17 cellular contexts compared by ENCODE assay signal in genomic region chr12:42962384-42962783, GRCh38.
A peak's percentile ranks its signal among the peaks of the same experiment; 100 is the strongest.
DNase-seq lines count a peak whose midpoint lies in the region; TF ChIP-seq lines count a peak whose summit lies in the region.
"Had no signal": no experiment of that assay in that cellular context is flagged by ENCODE, and none has a peak within 500 bp of the region (broad histone marks: within the 10 kb centered on the region; RNA-seq: fewer than 3 reads in every experiment).

No MANE protein-coding gene starts in this region.

- no peaks in the 10 kb centered on the region for H3K79me2 ChIP-seq in SK-N-SH (ENCODE audit: insufficient read depth)

- peak in 1 of 2 experiments; percentile 97; a peak in 2 of 4 replicates for TF ChIP-seq EP300 in SK-N-SH (IDR thresholded peaks at IDR 0.05; ENCODE audit: borderline replicate concordance in 1 of 2, low read depth in 1 of 2, low read length in 1 of 2)

- no peaks in the 10 kb centered on the region for H3F3A ChIP-seq in SK-N-SH (replicated peaks; ENCODE audit: insufficient read depth)

- no peaks in the 10 kb centered on the region for H3K27me3 ChIP-seq in SK-N-SH (ENCODE audit: insufficient read depth)

- H3K4me1 ChIP-seq in SK-N-SH (ENCODE audit: control insufficient read depth in 1 of 2, insufficient read depth in 2 of 2, low read depth in 1 of 2, low read length in 1 of 2) = no peaks in the 10 kb centered on the region; a peak in 1 of 4 replicates

- POLR2A ChIA-PET in SK-N-SH (lab: Yijun Ruan, JAX) = no interaction called here

- H3K36me3 ChIP-seq in SK-N-SH (replicated peaks in 1 of 2; ENCODE audit: control insufficient read depth in 1 of 2, insufficient read depth in 2 of 2, low read length in 1 of 2) = no peaks in the 10 kb centered on the region

- H2AFZ ChIP-seq in SK-N-SH (ENCODE audit: low read depth) = no peak overlapping the region

- TF ChIP-seq CTCF in SK-N-SH (IDR thresholded peaks at IDR 0.05) = no peak
- TF ChIP-seq CTCF in fibroblast of the aortic adventitia (IDR thresholded peaks at IDR 0.05; ENCODE audit: insufficient read depth, low read length) = no peak

- no peaks in the 10 kb centered on the region for H3K9me2 ChIP-seq in SK-N-SH

- WGBS in SK-N-SH (ENCODE audit: low lambda C conversion rate) = 10% methylated on average over 2 of the region's 2 CpGs

- H3K9me3 ChIP-seq in SK-N-SH = no peaks in the 10 kb centered on the region

- H3K4me3 ChIP-seq in SK-N-SH (ENCODE audit: low read depth in 2 of 2, low read length in 1 of 2) = no peak overlapping the region
- H3K4me3 ChIP-seq in fibroblast of the aortic adventitia (ENCODE audit: low read depth, low read length) = no peak overlapping the region
- H3K4me3 ChIP-seq: GM12878 had no signal

- DNase-seq in OCI-M1 (lab: John Stamatoyannopoulos, UW) (peak; percentile 22), SK-N-SH (peak; percentile 45), fibroblast of the aortic adventitia (ENCODE audit: low read depth) (peak; percentile 45), EL (no peak), NCI-H345 treated with DMSO at 0.1 percent for 48 hours (lab: John Stamatoyannopoulos, UW; ENCODE audit: unreplicated experiment) (no peak), GM19240 (ENCODE audit: insufficient read length, low spot score) (no peak)
- DNase-seq in NK-92 treated with Interleukin-12 subunit alpha and Interleukin-12 subunit beta, amount 100 ng/mL, for 24 hours (lab: John Stamatoyannopoulos, UW) = no peak
- DNase-seq: GF-D8, HCEC 1CT, KG1, MV-4-11, NCI-H1694 treated with DMSO at 0.1 percent for 48 hours, NCI-H510A treated with DMSO at 0.1 percent for 48 hours, NCI-H774, Right ventricle myocardium superior, T-cell had no signal

- TF ChIP-seq RAD21 in SK-N-SH (IDR thresholded peaks at IDR 0.05; ENCODE audit: low read length) = peak; percentile 44

- H3K27ac ChIP-seq in SK-N-SH (ENCODE audit: low read depth in 2 of 2, low read length in 1 of 2) = peak overlapping the region in 1 of 2 experiments; percentile 71; a peak in 2 of 4 replicates

- CTCF ChIA-PET in SK-N-SH (lab: Yijun Ruan, JAX) = no interaction called here

- no peaks in the 10 kb centered on the region for H4K20me1 ChIP-seq in SK-N-SH (ENCODE audit: insufficient read depth)

- no peak overlapping the region for H3K4me2 ChIP-seq in SK-N-SH

- no peak overlapping the region for H3K9ac ChIP-seq in SK-N-SH

TF ChIP-seq in SK-N-SH, 30 proteins besides CTCF, POLR2A, EP300 and RAD21 (continues in another document):
- no peak for TF ChIP-seq RFX5 (IDR thresholded peaks at IDR 0.05; ENCODE audit: low read length)
- TF ChIP-seq MAX (IDR thresholded peaks at IDR 0.05; ENCODE audit: low read depth) = no peak
- TF ChIP-seq POLR2AphosphoS5 (IDR thresholded peaks at IDR 0.05; ENCODE audit: low read depth, low read length) = no peak
- no peak for TF ChIP-seq PBX3 (IDR thresholded peaks at IDR 0.05)
- no peak for TF ChIP-seq USF1 (IDR thresholded peaks at IDR 0.05; ENCODE audit: borderline replicate concordance, low read depth)
- TF ChIP-seq YY1 (IDR thresholded peaks at IDR 0.05; ENCODE audit: low read depth) = no peak
- no peak for TF ChIP-seq FOXM1 (IDR thresholded peaks at IDR 0.05; ENCODE audit: low read depth)
- no peak for TF ChIP-seq SIN3A (IDR thresholded peaks at IDR 0.05; ENCODE audit: borderline replicate concordance, low read depth, low read length)
- no peak for TF ChIP-seq TAF1 (IDR thresholded peaks at IDR 0.05; ENCODE audit: borderline replicate concordance, low read depth, low read length)
- peak; percentile 32; the same call in 1 of the 2 replicates for TF ChIP-seq FOXJ3 (CRISPR knock-in tag; IDR thresholded peaks at IDR 0.05)
- no peak for TF ChIP-seq ELF1 (IDR thresholded peaks at IDR 0.05)
- TF ChIP-seq JUND (IDR thresholded peaks at IDR 0.05) = no peak
- TF ChIP-seq TCF12 (IDR thresholded peaks at IDR 0.05) = peak; percentile 46; the same call in 1 of the 2 replicates
- TF ChIP-seq RXRA (IDR thresholded peaks at IDR 0.05; ENCODE audit: borderline replicate concordance, low read depth) = no peak
- peak; percentile 94; the same call in 1 of the 2 replicates for TF ChIP-seq RCOR1 (IDR thresholded peaks at IDR 0.05; ENCODE audit: low read length)
- TF ChIP-seq TEAD4 (IDR thresholded peaks at IDR 0.05; ENCODE audit: borderline replicate concordance, insufficient read depth) = peak; percentile 14; the same call in 1 of the 2 replicates
- no peak for TF ChIP-seq USF2 (IDR thresholded peaks at IDR 0.05; ENCODE audit: borderline replicate concordance, low read depth, low read length)
- peak; percentile 73 for TF ChIP-seq CHD2 (IDR thresholded peaks at IDR 0.05; ENCODE audit: low read length, partially characterized antibody)
- TF ChIP-seq FOSL2 (IDR thresholded peaks at IDR 0.05; ENCODE audit: borderline replicate concordance, low read depth) = no peak
- no peak for TF ChIP-seq IRF3 (IDR thresholded peaks at IDR 0.05; ENCODE audit: low read depth, low read length)
- no peak for TF ChIP-seq MEF2A (IDR thresholded peaks at IDR 0.05; ENCODE audit: borderline replicate concordance, low read depth)
- no peak for TF ChIP-seq GABPA (IDR thresholded peaks at IDR 0.05; ENCODE audit: low read depth)
- TF ChIP-seq ZBTB33 (IDR thresholded peaks at IDR 0.05; ENCODE audit: borderline replicate concordance, low read depth) = no peak
- TF ChIP-seq MXI1 (IDR thresholded peaks at IDR 0.05; ENCODE audit: low read depth, low read length) = 0 out of 2 replicates have a peak, but pooled peaks have one; percentile 25
- peak; percentile 98 for TF ChIP-seq GATA2 (CRISPR knock-in tag; IDR thresholded peaks at IDR 0.05)
- TF ChIP-seq EZH2phosphoT487 (IDR thresholded peaks at IDR 0.05; ENCODE audit: borderline replicate concordance, low read depth) = no peak
- TF ChIP-seq NFIC (IDR thresholded peaks at IDR 0.05; ENCODE audit: borderline replicate concordance) = no peak
- no peak for TF ChIP-seq NRF1 (IDR thresholded peaks at IDR 0.05; ENCODE audit: low read depth, low read length)
- no peak for TF ChIP-seq SMC3 (IDR thresholded peaks at IDR 0.05; ENCODE audit: low read depth, low read length)

Comparison
In these comparisons a context has a peak if more than half of its experiments do, and no peak if none do; other contexts are left out.
1. DNase-seq: peak in OCI-M1 (single experiment), SK-N-SH (single experiment) and fibroblast of the aortic adventitia (single experiment); none in EL (single experiment), NCI-H345 treated with DMSO at 0.1 percent for 48 hours (single experiment), GM19240 (single experiment) and NK-92 treated with Interleukin-12 subunit alpha and Interleukin-12 subunit beta, amount 100 ng/mL, for 24 hours (single experiment).